Comparison of ENCODE assay signal across 17 cellular contexts in genomic region chr14:67436006-67436866, GRCh38. TPM values are rescaled to one million over a fixed set of nuclear protein-coding genes. Genes with fewer than 3 reads are reported as not detected.
DNase-seq lines count a peak whose midpoint lies in the region; TF ChIP-seq lines count a peak whose summit lies in the region.
"Had no signal": no experiment of that assay in that cellular context is flagged by ENCODE, and none has a peak within 500 bp of the region (broad histone marks: within the 10 kb centered on the region; RNA-seq: fewer than 3 reads in every experiment).

No MANE protein-coding gene starts in this region.

- no peaks in the 10 kb centered on the region for H3K9me3 ChIP-seq in esophagus muscularis mucosa
- H3K9me3 ChIP-seq: gastroesophageal sphincter had no signal

- H3K36me3 ChIP-seq in esophagus muscularis mucosa = no peaks in the 10 kb centered on the region
- H3K36me3 ChIP-seq: gastroesophageal sphincter had no signal

- DNase-seq in G401 (ENCODE audit: low spot score) = peak; percentile 67
- DNase-seq in NCI-H524 treated with DMSO at 0.1 percent for 48 hours (lab: John Stamatoyannopoulos, UW) = peak; percentile 84
- peak; percentile 57 for DNase-seq in cerebellum (ENCODE audit: low spot score)
- peak; percentile 61 for DNase-seq in pons (ENCODE audit: low spot score)
- no peak for DNase-seq in kidney tubule cell (ENCODE audit: low spot score)
- DNase-seq in GM10248 (ENCODE audit: extremely low spot score) = no peak
- no peak for DNase-seq in esophagus muscularis mucosa (ENCODE audit: extremely low spot score)
- no peak for DNase-seq in DMS53 treated with DMSO at 0.1 percent for 48 hours (lab: John Stamatoyannopoulos, UW; ENCODE audit: unreplicated experiment)
- DNase-seq: activated naive CD8-positive, alpha-beta T cell treated with anti-CD3 and anti-CD28 coated beads, Interleukin-2, amount 50 U/mL, for 24 hours; COR-L47; immature natural killer cell; NCI-H2081 treated with DMSO at 0.1 percent for 48 hours; stimulated activated CD4-positive, alpha-beta T cell treated with anti-CD3 and anti-CD28 coated beads, Interleukin-1b, Interleukin-23, amount 100 ng/mL, for 48 hours; SW 1271 had no signal

- no peak overlapping the region for H3K4me3 ChIP-seq in esophagus muscularis mucosa
- H3K4me3 ChIP-seq: gastroesophageal sphincter had no signal

- TF ChIP-seq CTCF in GM10248 (IDR thresholded peaks at IDR 0.05; ENCODE audit: control extremely low read depth, extremely low read depth, low read depth, missing control alignments) = no peak
- no peak for TF ChIP-seq CTCF in esophagus muscularis mucosa (IDR thresholded peaks at IDR 0.05)

- TF ChIP-seq POLR2A in esophagus muscularis mucosa (IDR thresholded peaks at IDR 0.05; ENCODE audit: low read depth) = no peak

- in situ Hi-C loops in G401 (cut with HindIII; ENCODE audit: low sequenced_read_pairs) = no loop called here

- no peak for TF ChIP-seq EP300 in esophagus muscularis mucosa (IDR thresholded peaks at IDR 0.05)

- POLR2A ChIA-PET in GM10248 (lab: Yijun Ruan, JAX) = no interaction called here

- no peaks in the 10 kb centered on the region for H3K27me3 ChIP-seq in esophagus muscularis mucosa

- H3K27ac ChIP-seq in esophagus muscularis mucosa (replicated peaks in 1 of 4) = no peak overlapping the region
- H3K27ac ChIP-seq: gastroesophageal sphincter, VCaP had no signal

- intact Hi-C loops in esophagus muscularis mucosa (cut with DNase I) = no loop called here

- WGBS in esophagus muscularis mucosa = 89% methylated on average over 10 of the region's 10 CpGs

- peaks cover 0 to 10% (median 5%) of the 10 kb centered on the region in 4 donors for H3K4me1 ChIP-seq in esophagus muscularis mucosa

- CTCF ChIA-PET in GM10248 (lab: Yijun Ruan, JAX) = interaction anchor here (1.4 to 31.7 kb wide), 3 partner anchors 8 to 132 kb away, joined by 7 to 695 read pairs (median 69); no protein-coding TSS in a partner anchor

RNA-seq across cellular contexts. Expression of gene PLEK2, which starts 24.3 kb away (rescaled TPM):
- total RNA-seq in G401 (2014; rRNA removed; shearing (Covaris generic)) = 0.80 and 1.3 TPM in 2 replicates
- total RNA-seq in cerebellum (0.64 TPM), esophagus muscularis mucosa (under 1 TPM in 3 of 4 donors, not detected in 1; 0.40 to 0.66 (median 0.65) TPM)
- total RNA-seq: temporal lobe had no signal

RNA-seq across cellular contexts. Expression of gene TMEM229B, which starts 52.3 kb away (rescaled TPM):
- 0.18 and 0.41 TPM in 2 replicates for total RNA-seq in G401 (2014; rRNA removed; shearing (Covaris generic))
- total RNA-seq in cerebellum = 16.0 TPM
- 1 to 10 TPM; 2.0 to 4.2 (median 3.4) TPM for total RNA-seq in esophagus muscularis mucosa

Comparison
In these comparisons a context has a peak if more than half of its experiments do, and no peak if none do; other contexts are left out.
1. DNase-seq: peak in G401 (single experiment), NCI-H524 treated with DMSO at 0.1 percent for 48 hours (single experiment), cerebellum (single experiment) and pons (single experiment); none in kidney tubule cell (single experiment), GM10248 (single experiment), esophagus muscularis mucosa (single experiment) and DMS53 treated with DMSO at 0.1 percent for 48 hours (single experiment).